In the genomic region with DNA sequence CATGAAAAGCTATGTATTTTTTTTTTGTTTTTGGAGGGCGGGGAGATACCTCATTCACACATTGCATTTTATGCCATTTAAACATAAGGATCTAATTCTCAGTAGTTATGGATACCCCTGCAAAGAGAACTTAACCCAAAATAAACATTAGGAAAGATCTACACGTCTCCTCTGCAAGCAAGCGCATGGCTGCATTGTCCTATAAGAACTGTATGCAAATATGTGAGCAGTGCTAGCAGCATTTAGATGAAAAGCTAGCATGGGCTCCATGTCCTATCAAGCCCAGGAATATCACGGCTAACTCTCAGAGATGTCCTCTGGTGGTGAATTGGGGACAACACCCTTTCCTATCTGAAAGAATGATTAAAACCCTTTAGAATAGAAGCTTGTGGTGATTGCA, we compare ENCODE assay signal across 16 cellular contexts.
DNase-seq lines count a peak whose midpoint lies in the region; ATAC-seq and TF ChIP-seq lines count a peak whose summit lies in the region.
"Had no signal": no experiment of that assay in that cellular context is flagged by ENCODE, and none has a peak within 500 bp of the region (broad histone marks: within the 10 kb centered on the region; RNA-seq: fewer than 3 reads in every experiment).

No MANE protein-coding gene starts in this region.

- H3K4me3 Mint-ChIP-seq in activated CD4-positive, alpha-beta T cell treated with anti-CD3 and anti-CD28 coated beads, Interleukin-2, amount 10 ng/mL, durations not matched to agents 7 days and 5 days: no peak overlapping the region
- H3K4me3 Mint-ChIP-seq: activated CD8-positive, alpha-beta T cell treated with anti-CD3 and anti-CD28 coated beads for 36 hours; activated T-helper 17 cell treated with anti-CD3 and anti-CD28 coated beads, Interleukin-2, amount 50 U/mL, for 72 hours had no signal

- CTCF ChIA-PET in activated CD4-positive, alpha-beta T cell treated with anti-CD3 and anti-CD28 coated beads, Interleukin-2, amount 10 ng/mL, durations not matched to agents 7 days and 5 days (lab: Charles Lee): no interaction called here

- intact Hi-C loops in left ventricle myocardium inferior (cut with micrococcal nuclease): no loop called here
- intact Hi-C loops in left ventricle myocardium superior (cut with micrococcal nuclease): no loop called here

- POLR2A ChIA-PET in activated CD4-positive, alpha-beta T cell treated with anti-CD3 and anti-CD28 coated beads, Interleukin-2, amount 10 ng/mL, durations not matched to agents 7 days and 5 days (lab: Charles Lee): no interaction called here

- no peaks in the 10 kb centered on the region for H3K9me3 Mint-ChIP-seq in activated CD4-positive, alpha-beta T cell treated with anti-CD3 and anti-CD28 coated beads, Interleukin-2, amount 10 ng/mL, durations not matched to agents 7 days and 5 days
- H3K9me3 Mint-ChIP-seq: activated CD8-positive, alpha-beta T cell treated with anti-CD3 and anti-CD28 coated beads for 36 hours; activated T-helper 17 cell treated with anti-CD3 and anti-CD28 coated beads, Interleukin-2, amount 50 U/mL, for 72 hours had no signal

- TF ChIP-seq POLR2A in erythroblast (IDR thresholded peaks at IDR 0.05; ENCODE audit: low read length): no peak

- no peak overlapping the region for H3K4me3 ChIP-seq in left ventricle myocardium inferior
- H3K4me3 ChIP-seq in choroid plexus epithelial cell (ENCODE audit: low read depth, low read length): no peak overlapping the region
- H3K4me3 ChIP-seq: coronary artery, GM12878, HAP-1, heart right ventricle, tibial nerve had no signal

- TF ChIP-seq CTCF in left ventricle myocardium inferior (IDR thresholded peaks at IDR 0.05; ENCODE audit: borderline replicate concordance) (peak; percentile 8), choroid plexus epithelial cell (conservative IDR thresholded peaks at IDR 0.05; ENCODE audit: low read depth, low read length) (peak; percentile 5)

- H3K9me3 ChIP-seq in left ventricle myocardium inferior (replicated peaks): no peaks in the 10 kb centered on the region
- H3K9me3 ChIP-seq: HAP-1, heart right ventricle, tibial nerve had no signal

- H3K4me1 Mint-ChIP-seq in activated CD4-positive, alpha-beta T cell treated with anti-CD3 and anti-CD28 coated beads, Interleukin-2, amount 10 ng/mL, durations not matched to agents 7 days and 5 days: no peaks in the 10 kb centered on the region
- H3K4me1 Mint-ChIP-seq: activated T-helper 17 cell treated with anti-CD3 and anti-CD28 coated beads, Interleukin-2, amount 50 U/mL, for 72 hours had no signal

- H3K4me1 ChIP-seq in left ventricle myocardium inferior: peaks cover 33% of the 10 kb centered on the region
- H3K4me1 ChIP-seq: HAP-1 had no signal

- H3K27me3 Mint-ChIP-seq in activated CD4-positive, alpha-beta T cell treated with anti-CD3 and anti-CD28 coated beads, Interleukin-2, amount 10 ng/mL, durations not matched to agents 7 days and 5 days: peaks cover under 1% of the 10 kb centered on the region

- no peak overlapping the region for H3K27ac ChIP-seq in left ventricle myocardium inferior (replicated peaks)
- H3K27ac ChIP-seq: coronary artery, heart right ventricle, tibial nerve had no signal

- no peaks in the 10 kb centered on the region for H3K36me3 Mint-ChIP-seq in activated CD4-positive, alpha-beta T cell treated with anti-CD3 and anti-CD28 coated beads, Interleukin-2, amount 10 ng/mL, durations not matched to agents 7 days and 5 days (ENCODE audit: low read depth)

- H3K36me3 ChIP-seq in left ventricle myocardium inferior: no peaks in the 10 kb centered on the region
- H3K36me3 ChIP-seq: HAP-1, heart right ventricle, tibial nerve had no signal

- DNase-seq in left ventricle myocardium inferior (no peak), left ventricle myocardium superior (no peak), NCI-H69 (lab: John Stamatoyannopoulos, UW) (peak; percentile 59), choroid plexus epithelial cell (ENCODE audit: low read depth) (peak; percentile 3), erythroblast (lab: John Stamatoyannopoulos, UW) (no peak)
- no peak for DNase-seq in activated effector memory CD4-positive, alpha-beta T cell treated with Interleukin-2 at 50 U/mL for 16 hours
- no peak for DNase-seq in activated CD4-positive, alpha-beta T cell treated with anti-CD3 and anti-CD28 coated beads, Interleukin-2, amount 10 ng/mL, durations not matched to agents 7 days and 5 days
- DNase-seq: activated CD8-positive, alpha-beta T cell treated with anti-CD3 and anti-CD28 coated beads for 36 hours; KG1 had no signal

- H3K27me3 ChIP-seq in left ventricle myocardium inferior (ENCODE audit: low read depth): peaks cover 19% of the 10 kb centered on the region
- H3K27me3 ChIP-seq: heart right ventricle, tibial nerve had no signal

- no peak overlapping the region for H3K27ac Mint-ChIP-seq in activated CD4-positive, alpha-beta T cell treated with anti-CD3 and anti-CD28 coated beads, Interleukin-2, amount 10 ng/mL, durations not matched to agents 7 days and 5 days
- H3K27ac Mint-ChIP-seq: activated CD8-positive, alpha-beta T cell treated with anti-CD3 and anti-CD28 coated beads for 36 hours; activated T-helper 17 cell treated with anti-CD3 and anti-CD28 coated beads, Interleukin-2, amount 50 U/mL, for 72 hours had no signal

- ATAC-seq in left ventricle myocardium superior (no peak), HG03108 (IDR thresholded peaks at IDR 0.05; ENCODE audit: unreplicated experiment) (no peak)
- ATAC-seq: activated CD8-positive, alpha-beta T cell treated with anti-CD3 and anti-CD28 coated beads for 36 hours; activated T-helper 17 cell treated with anti-CD3 and anti-CD28 coated beads, Interleukin-2, amount 50 U/mL, for 72 hours; GM12878 had no signal

Comparison
In these comparisons a context has a peak if more than half of its experiments do, and no peak if none do; other contexts are left out.
1. DNase-seq: peak in NCI-H69 (single experiment) and choroid plexus epithelial cell (single experiment); none in left ventricle myocardium inferior (single experiment), left ventricle myocardium superior (single experiment), erythroblast (0 of 2), activated effector memory CD4-positive, alpha-beta T cell treated with Interleukin-2 at 50 U/mL for 16 hours (single experiment) and activated CD4-positive, alpha-beta T cell treated with anti-CD3 and anti-CD28 coated beads, Interleukin-2, amount 10 ng/mL, durations not matched to agents 7 days and 5 days (single experiment).